ENCODE assay signal across 8 cellular contexts in genomic region chr2:241271641-241272297, GRCh38. TPM values are rescaled to one million over a fixed set of nuclear protein-coding genes. Genes with fewer than 3 reads are reported as not detected.
DNase-seq lines count a peak whose midpoint lies in the region; ATAC-seq and TF ChIP-seq lines count a peak whose summit lies in the region.

No MANE protein-coding gene starts in this region.

- no peaks in the 10 kb centered on the region for H3K9me3 ChIP-seq in esophagus muscularis mucosa
- H3K9me3 ChIP-seq in mucosa of stomach (ENCODE audit: control insufficient read depth, low read length): no peaks in the 10 kb centered on the region

- WGBS in esophagus muscularis mucosa: 1% methylated on average over 15 of the region's 37 CpGs

- H3K4me3 ChIP-seq in GM12864 (ENCODE audit: low read depth, low read length): peak overlapping the region; percentile 92
- peak overlapping the region; percentile 72 to 100 (median 96) for H3K4me3 ChIP-seq in esophagus muscularis mucosa
- peak overlapping the region; percentile 26 for H3K4me3 ChIP-seq in mucosa of stomach (ENCODE audit: low read length)

- TF ChIP-seq CTCF in GM12864 (IDR thresholded peaks at IDR 0.05; ENCODE audit: low read depth, low read length, missing control alignments) (no peak), esophagus muscularis mucosa (IDR thresholded peaks at IDR 0.05) (no peak)

- peak; percentile 40 for ATAC-seq in HG02623 (IDR thresholded peaks at IDR 0.05; ENCODE audit: unreplicated experiment)

- intact Hi-C loops in esophagus muscularis mucosa (cut with DNase I): loop anchor here (2.0 kb wide), 1 partner anchor 45 kb away; no protein-coding TSS in a partner anchor

- DNase-seq in GM12864 (ENCODE audit: low read depth) (no peak), OCI-M1 (lab: John Stamatoyannopoulos, UW) (peak; percentile 80), esophagus muscularis mucosa (ENCODE audit: extremely low spot score) (peak; percentile 96), NCI-H2171 treated with DMSO at 0.1 percent for 48 hours (lab: John Stamatoyannopoulos, UW) (no peak)
- DNase-seq in activated T-cell treated with anti-CD3 and anti-CD28 coated beads, Interleukin-2, amount 50 U/mL, for 48 hours: peak; percentile 70 to 73
- DNase-seq in stimulated activated CD8-positive, alpha-beta memory T cell treated with anti-CD3 and anti-CD28 coated beads, Interleukin-4, amount 100 ng/mL, for 1 hour (ENCODE audit: low read depth in 2 of 2, low spot score in 1 of 2): peak; percentile 18 to 39

- H3K4me1 ChIP-seq in esophagus muscularis mucosa (peaks cover 33 to 58% (median 49%) of the 10 kb centered on the region in 4 donors), mucosa of stomach (ENCODE audit: control insufficient read depth, insufficient read depth, low read length) (peaks cover 34% of the 10 kb centered on the region)

- H3K27me3 ChIP-seq in esophagus muscularis mucosa (no peaks in the 10 kb centered on the region), mucosa of stomach (ENCODE audit: control insufficient read depth, insufficient read depth, low read length) (no peaks in the 10 kb centered on the region)

- TF ChIP-seq EP300 in esophagus muscularis mucosa (IDR thresholded peaks at IDR 0.05): no peak

- TF ChIP-seq POLR2A in esophagus muscularis mucosa (IDR thresholded peaks at IDR 0.05; ENCODE audit: low read depth): no peak

- H3K36me3 ChIP-seq in esophagus muscularis mucosa (peaks cover 1 to 24% (median 14%) of the 10 kb centered on the region in 4 donors), mucosa of stomach (ENCODE audit: control insufficient read depth, insufficient read depth, low read length) (peaks cover 5% of the 10 kb centered on the region)

- H3K9ac ChIP-seq in mucosa of stomach (ENCODE audit: low read length): peak overlapping the region; percentile 78

- peak overlapping the region; percentile 90 to 99 (median 98) for H3K27ac ChIP-seq in esophagus muscularis mucosa (replicated peaks in 1 of 4)

RNA-seq across cellular contexts. Expression of gene HDLBP, which starts 43.7 kb away (rescaled TPM):
- 100 to 1,000 TPM; 263 to 479 (median 304) TPM for total RNA-seq in esophagus muscularis mucosa

RNA-seq across cellular contexts. Expression of gene SEPTIN2, which starts 44.0 kb away (rescaled TPM):
- 100 to 1,000 TPM; 272 to 335 (median 284) TPM for total RNA-seq in esophagus muscularis mucosa

Comparison
In these comparisons a context has a peak if more than half of its experiments do, and no peak if none do; other contexts are left out.
1. DNase-seq: peak in OCI-M1 (single experiment), activated T-cell treated with anti-CD3 and anti-CD28 coated beads, Interleukin-2, amount 50 U/mL, for 48 hours (2 of 2), esophagus muscularis mucosa (single experiment) and stimulated activated CD8-positive, alpha-beta memory T cell treated with anti-CD3 and anti-CD28 coated beads, Interleukin-4, amount 100 ng/mL, for 1 hour (2 of 2); none in GM12864 (single experiment) and NCI-H2171 treated with DMSO at 0.1 percent for 48 hours (single experiment).
2. H3K4me3 ChIP-seq: peak in every context shown above with its lines; median percentile 96 in esophagus muscularis mucosa; 92 in GM12864; 26 in mucosa of stomach.